In genomic region chr19:54189020-54189667, GRCh38 we compare ENCODE assay signal across 1 cellular context.
TF ChIP-seq lines count a peak whose summit lies in the region.

MBOAT7 (minus strand) TSS chr19:54189580; CDS start chr19:54188508, 1,072 bp downstream.

TF ChIP-seq in K562, 482 proteins besides CTCF, POLR2A, EP300 and RAD21 (continued from another document and continues in another):
- TF ChIP-seq, protein P1, sequence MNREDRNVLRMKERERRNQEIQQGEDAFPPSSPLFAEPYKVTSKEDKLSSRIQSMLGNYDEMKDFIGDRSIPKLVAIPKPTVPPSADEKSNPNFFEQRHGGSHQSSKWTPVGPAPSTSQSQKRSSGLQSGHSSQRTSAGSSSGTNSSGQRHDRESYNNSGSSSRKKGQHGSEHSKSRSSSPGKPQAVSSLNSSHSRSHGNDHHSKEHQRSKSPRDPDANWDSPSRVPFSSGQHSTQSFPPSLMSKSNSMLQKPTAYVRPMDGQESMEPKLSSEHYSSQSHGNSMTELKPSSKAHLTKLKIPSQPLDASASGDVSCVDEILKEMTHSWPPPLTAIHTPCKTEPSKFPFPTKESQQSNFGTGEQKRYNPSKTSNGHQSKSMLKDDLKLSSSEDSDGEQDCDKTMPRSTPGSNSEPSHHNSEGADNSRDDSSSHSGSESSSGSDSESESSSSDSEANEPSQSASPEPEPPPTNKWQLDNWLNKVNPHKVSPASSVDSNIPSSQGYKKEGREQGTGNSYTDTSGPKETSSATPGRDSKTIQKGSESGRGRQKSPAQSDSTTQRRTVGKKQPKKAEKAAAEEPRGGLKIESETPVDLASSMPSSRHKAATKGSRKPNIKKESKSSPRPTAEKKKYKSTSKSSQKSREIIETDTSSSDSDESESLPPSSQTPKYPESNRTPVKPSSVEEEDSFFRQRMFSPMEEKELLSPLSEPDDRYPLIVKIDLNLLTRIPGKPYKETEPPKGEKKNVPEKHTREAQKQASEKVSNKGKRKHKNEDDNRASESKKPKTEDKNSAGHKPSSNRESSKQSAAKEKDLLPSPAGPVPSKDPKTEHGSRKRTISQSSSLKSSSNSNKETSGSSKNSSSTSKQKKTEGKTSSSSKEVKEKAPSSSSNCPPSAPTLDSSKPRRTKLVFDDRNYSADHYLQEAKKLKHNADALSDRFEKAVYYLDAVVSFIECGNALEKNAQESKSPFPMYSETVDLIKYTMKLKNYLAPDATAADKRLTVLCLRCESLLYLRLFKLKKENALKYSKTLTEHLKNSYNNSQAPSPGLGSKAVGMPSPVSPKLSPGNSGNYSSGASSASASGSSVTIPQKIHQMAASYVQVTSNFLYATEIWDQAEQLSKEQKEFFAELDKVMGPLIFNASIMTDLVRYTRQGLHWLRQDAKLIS (CRISPR knock-in tag; IDR thresholded peaks at IDR 0.05), result no peak
- no peak for TF ChIP-seq RCOR1 (IDR thresholded peaks at IDR 0.05; ENCODE audit: borderline replicate concordance in 1 of 2, low read depth in 2 of 2, low read length in 2 of 2)
- TF ChIP-seq ZNF609 (CRISPR knock-in tag; IDR thresholded peaks at IDR 0.05; ENCODE audit: borderline replicate concordance), result no peak
- TF ChIP-seq RB1 (IDR thresholded peaks at IDR 0.05; ENCODE audit: low read depth), result peak; percentile 90
- TF ChIP-seq PTBP1 (IDR thresholded peaks at IDR 0.05; ENCODE audit: low read depth, low read length), result no peak
- no peak for TF ChIP-seq SREBF2 (CRISPR knock-in tag; IDR thresholded peaks at IDR 0.05)
- no peak for TF ChIP-seq PRMT5 (CRISPR knock-in tag; IDR thresholded peaks at IDR 0.05)
- TF ChIP-seq GATAD2A (IDR thresholded peaks at IDR 0.05), result 0 out of 2 replicates have a peak, but pooled peaks have one; percentile 44
- peak; percentile 76; the same call in 1 of the 2 replicates for TF ChIP-seq PHF8 (IDR thresholded peaks at IDR 0.05; ENCODE audit: borderline replicate concordance, low read length)
- TF ChIP-seq ZNF511 (CRISPR knock-in tag; IDR thresholded peaks at IDR 0.05), result no peak; the same call in 1 of the 2 replicates
- TF ChIP-seq SUPT5H (IDR thresholded peaks at IDR 0.05), result peak; percentile 77
- no peak for TF ChIP-seq SNIP1 (IDR thresholded peaks at IDR 0.05; ENCODE audit: low read depth)
- TF ChIP-seq DMBX1 (CRISPR knock-in tag; IDR thresholded peaks at IDR 0.05; ENCODE audit: borderline replicate concordance), result no peak
- no peak for TF ChIP-seq HMG20A (CRISPR knock-in tag; conservative IDR thresholded peaks at IDR 0.05)
- TF ChIP-seq CHCHD3 (CRISPR knock-in tag; IDR thresholded peaks at IDR 0.05), result no peak
- TF ChIP-seq SMC3 (conservative IDR thresholded peaks at IDR 0.05; ENCODE audit: insufficient read depth, low read depth, low read length), result no peak
- no peak for TF ChIP-seq MYC (IDR thresholded peaks at IDR 0.05; ENCODE audit: low read depth, low read length)
- no peak; the same call in 1 of the 2 replicates for TF ChIP-seq MYC (CRISPR knock-in tag; IDR thresholded peaks at IDR 0.05; ENCODE audit: borderline replicate concordance, low read depth)
- TF ChIP-seq ZNF644 (tag; IDR thresholded peaks at IDR 0.05; ENCODE audit: low read depth), result no peak
- no peak for TF ChIP-seq HNRNPH1 (optimal IDR thresholded peaks at IDR 0.05; ENCODE audit: low read depth, low read length)
- no peak for TF ChIP-seq GTF2A2 (tag; IDR thresholded peaks at IDR 0.05)
- no peak for TF ChIP-seq DNMT1 (IDR thresholded peaks at IDR 0.05)
- TF ChIP-seq TSHZ1 (CRISPR knock-in tag; IDR thresholded peaks at IDR 0.05), result no peak
- no peak; the same call in 1 of the 2 replicates for TF ChIP-seq SMARCC2 (IDR thresholded peaks at IDR 0.05; ENCODE audit: low read depth)
- no peak for TF ChIP-seq HEY1 (CRISPR knock-in tag; IDR thresholded peaks at IDR 0.05; ENCODE audit: borderline replicate concordance)
- no peak for TF ChIP-seq BCL6 (CRISPR knock-in tag; IDR thresholded peaks at IDR 0.05)
- peak; percentile 81 for TF ChIP-seq CCNT2 (IDR thresholded peaks at IDR 0.05; ENCODE audit: borderline replicate concordance, extremely low read depth, insufficient read length, low read depth, low read length)
- no peak for TF ChIP-seq RFX7 (CRISPR knock-in tag; IDR thresholded peaks at IDR 0.05)
- no peak for TF ChIP-seq MAFK (IDR thresholded peaks at IDR 0.05; ENCODE audit: low read length)
- 0 out of 2 replicates have a peak, but pooled peaks have one; percentile 23 for TF ChIP-seq CEBPG (CRISPR knock-in tag; IDR thresholded peaks at IDR 0.05)
- TF ChIP-seq CEBPG (tag; conservative IDR thresholded peaks at IDR 0.05 in 1 of 2, IDR thresholded peaks at IDR 0.05 in 1 of 2), result no peak
- TF ChIP-seq KLF1 (tag; IDR thresholded peaks at IDR 0.05), result no peak
- TF ChIP-seq FIP1L1 (IDR thresholded peaks at IDR 0.05; ENCODE audit: low read depth, low read length, poor library complexity, severe bottlenecking), result peak; percentile 17
- TF ChIP-seq ZNF212 (CRISPR knock-in tag; IDR thresholded peaks at IDR 0.05), result no peak
- TF ChIP-seq ZNF224 (CRISPR knock-in tag; IDR thresholded peaks at IDR 0.05), result no peak
- TF ChIP-seq SRSF9 (IDR thresholded peaks at IDR 0.05; ENCODE audit: borderline replicate concordance, low read depth, low read length), result no peak
- no peak for TF ChIP-seq DIDO1 (tag; IDR thresholded peaks at IDR 0.05; ENCODE audit: low read depth)
- peak; percentile 93; the same call in 1 of the 2 replicates for TF ChIP-seq CC2D1A (IDR thresholded peaks at IDR 0.05)
- TF ChIP-seq CHD2 (IDR thresholded peaks at IDR 0.05; ENCODE audit: low read depth, low read length), result no peak
- TF ChIP-seq DPF2 (IDR thresholded peaks at IDR 0.05), result no peak
- peak; percentile 67 for TF ChIP-seq POLR2AphosphoS5 (IDR thresholded peaks at IDR 0.05; ENCODE audit: control insufficient read depth, insufficient read depth, low read depth, low read length)
- TF ChIP-seq YBX1 (IDR thresholded peaks at IDR 0.05), result no peak
- TF ChIP-seq, protein P2, sequence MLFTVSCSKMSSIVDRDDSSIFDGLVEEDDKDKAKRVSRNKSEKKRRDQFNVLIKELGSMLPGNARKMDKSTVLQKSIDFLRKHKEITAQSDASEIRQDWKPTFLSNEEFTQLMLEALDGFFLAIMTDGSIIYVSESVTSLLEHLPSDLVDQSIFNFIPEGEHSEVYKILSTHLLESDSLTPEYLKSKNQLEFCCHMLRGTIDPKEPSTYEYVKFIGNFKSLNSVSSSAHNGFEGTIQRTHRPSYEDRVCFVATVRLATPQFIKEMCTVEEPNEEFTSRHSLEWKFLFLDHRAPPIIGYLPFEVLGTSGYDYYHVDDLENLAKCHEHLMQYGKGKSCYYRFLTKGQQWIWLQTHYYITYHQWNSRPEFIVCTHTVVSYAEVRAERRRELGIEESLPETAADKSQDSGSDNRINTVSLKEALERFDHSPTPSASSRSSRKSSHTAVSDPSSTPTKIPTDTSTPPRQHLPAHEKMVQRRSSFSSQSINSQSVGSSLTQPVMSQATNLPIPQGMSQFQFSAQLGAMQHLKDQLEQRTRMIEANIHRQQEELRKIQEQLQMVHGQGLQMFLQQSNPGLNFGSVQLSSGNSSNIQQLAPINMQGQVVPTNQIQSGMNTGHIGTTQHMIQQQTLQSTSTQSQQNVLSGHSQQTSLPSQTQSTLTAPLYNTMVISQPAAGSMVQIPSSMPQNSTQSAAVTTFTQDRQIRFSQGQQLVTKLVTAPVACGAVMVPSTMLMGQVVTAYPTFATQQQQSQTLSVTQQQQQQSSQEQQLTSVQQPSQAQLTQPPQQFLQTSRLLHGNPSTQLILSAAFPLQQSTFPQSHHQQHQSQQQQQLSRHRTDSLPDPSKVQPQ (CRISPR knock-in tag; IDR thresholded peaks at IDR 0.05; ENCODE audit: borderline replicate concordance), result no peak
- TF ChIP-seq ATF4 (CRISPR knock-in tag; IDR thresholded peaks at IDR 0.05), result no peak
- TF ChIP-seq SAP30 (IDR thresholded peaks at IDR 0.05; ENCODE audit: borderline replicate concordance, insufficient read depth, low read depth, low read length, poor library complexity, severe bottlenecking), result peak; percentile 78
- no peak for TF ChIP-seq ZNF253 (CRISPR knock-in tag; conservative IDR thresholded peaks at IDR 0.05)
- TF ChIP-seq HDAC2 (IDR thresholded peaks at IDR 0.05), result no peak
- TF ChIP-seq RBM34 (IDR thresholded peaks at IDR 0.05; ENCODE audit: borderline replicate concordance, insufficient read depth, low read length), result no peak
- no peak for TF ChIP-seq ZNF76 (CRISPR knock-in tag; IDR thresholded peaks at IDR 0.05; ENCODE audit: borderline replicate concordance)
- TF ChIP-seq SAFB (IDR thresholded peaks at IDR 0.05; ENCODE audit: borderline replicate concordance, low read depth, low read length), result no peak
- no peak for TF ChIP-seq ZNF764 (CRISPR knock-in tag; IDR thresholded peaks at IDR 0.05; ENCODE audit: low read depth)
- TF ChIP-seq MTA3 (IDR thresholded peaks at IDR 0.05; ENCODE audit: borderline replicate concordance), result peak; percentile 77
- no peak for TF ChIP-seq HCFC1 (IDR thresholded peaks at IDR 0.05; ENCODE audit: low read depth, low read length)
- TF ChIP-seq KAT2B (IDR thresholded peaks at IDR 0.05; ENCODE audit: low read depth, low read length), result no peak
- TF ChIP-seq MTA2 (IDR thresholded peaks at IDR 0.05; ENCODE audit: low read depth), result no peak
- no peak for TF ChIP-seq SIRT6 (IDR thresholded peaks at IDR 0.05; ENCODE audit: low read depth, low read length)
